In the genomic region with DNA sequence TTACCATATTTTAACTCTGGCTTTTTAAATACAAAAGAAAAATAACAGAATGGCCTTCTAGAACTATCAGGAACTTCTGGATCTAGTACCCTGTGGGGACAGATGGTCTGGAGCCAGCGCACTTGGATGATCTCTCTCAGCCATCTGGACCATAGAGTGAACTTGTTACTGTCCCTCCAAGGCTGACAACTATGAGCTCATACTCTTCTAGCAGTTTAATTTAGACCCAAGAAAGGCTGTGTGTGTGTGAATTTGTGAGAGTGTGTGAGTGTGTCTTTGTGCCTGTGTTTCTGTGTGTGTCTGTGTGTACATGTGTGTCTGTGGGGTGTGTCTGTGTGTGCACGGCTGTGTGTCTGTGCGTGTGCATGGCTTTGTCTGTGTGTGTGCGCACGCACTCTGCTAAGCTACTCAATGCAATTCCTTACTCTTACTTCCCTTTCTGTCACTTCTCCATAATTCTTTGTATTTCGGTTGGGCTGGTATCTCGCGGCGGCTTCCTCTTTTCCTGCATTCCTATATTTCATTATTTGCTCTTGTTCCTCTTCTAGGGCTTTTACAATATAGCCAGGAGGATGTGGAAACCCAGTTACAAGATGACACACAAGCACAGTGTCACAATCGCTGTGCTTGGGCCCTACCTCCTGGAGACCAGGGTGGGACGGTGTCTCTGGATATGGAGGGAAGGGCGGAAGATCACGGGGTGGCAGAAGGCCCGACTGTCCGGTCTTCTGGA, we compare ENCODE assay signal across 1 cellular context.
TF ChIP-seq lines count a peak whose summit lies in the region.

No MANE protein-coding gene starts in this region.

TF ChIP-seq in K562, 482 proteins besides CTCF, POLR2A, EP300 and RAD21 (continued from another document and continues in another):
- no peak; the same call in 1 of the 2 replicates for TF ChIP-seq ZNF592 (IDR thresholded peaks at IDR 0.05)
- TF ChIP-seq ZNF76 (CRISPR knock-in tag; IDR thresholded peaks at IDR 0.05; ENCODE audit: borderline replicate concordance), result no peak
- no peak for TF ChIP-seq ZNF512 (tag; IDR thresholded peaks at IDR 0.05)
- TF ChIP-seq FOXJ3 (CRISPR knock-in tag; IDR thresholded peaks at IDR 0.05), result no peak
- no peak for TF ChIP-seq TGIF2 (CRISPR knock-in tag; IDR thresholded peaks at IDR 0.05)
- TF ChIP-seq ZNF3 (CRISPR knock-in tag; IDR thresholded peaks at IDR 0.05), result no peak
- no peak for TF ChIP-seq CHD2 (IDR thresholded peaks at IDR 0.05; ENCODE audit: low read depth, low read length)
- no peak for TF ChIP-seq TCFL5 (CRISPR knock-in tag; conservative IDR thresholded peaks at IDR 0.05)
- TF ChIP-seq IFI16 (CRISPR knock-in tag; IDR thresholded peaks at IDR 0.05), result no peak
- TF ChIP-seq, protein P1, sequence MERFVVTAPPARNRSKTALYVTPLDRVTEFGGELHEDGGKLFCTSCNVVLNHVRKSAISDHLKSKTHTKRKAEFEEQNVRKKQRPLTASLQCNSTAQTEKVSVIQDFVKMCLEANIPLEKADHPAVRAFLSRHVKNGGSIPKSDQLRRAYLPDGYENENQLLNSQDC (CRISPR knock-in tag; IDR thresholded peaks at IDR 0.05), result peak; percentile 54; the same call in 1 of the 2 replicates
- TF ChIP-seq, protein P2, sequence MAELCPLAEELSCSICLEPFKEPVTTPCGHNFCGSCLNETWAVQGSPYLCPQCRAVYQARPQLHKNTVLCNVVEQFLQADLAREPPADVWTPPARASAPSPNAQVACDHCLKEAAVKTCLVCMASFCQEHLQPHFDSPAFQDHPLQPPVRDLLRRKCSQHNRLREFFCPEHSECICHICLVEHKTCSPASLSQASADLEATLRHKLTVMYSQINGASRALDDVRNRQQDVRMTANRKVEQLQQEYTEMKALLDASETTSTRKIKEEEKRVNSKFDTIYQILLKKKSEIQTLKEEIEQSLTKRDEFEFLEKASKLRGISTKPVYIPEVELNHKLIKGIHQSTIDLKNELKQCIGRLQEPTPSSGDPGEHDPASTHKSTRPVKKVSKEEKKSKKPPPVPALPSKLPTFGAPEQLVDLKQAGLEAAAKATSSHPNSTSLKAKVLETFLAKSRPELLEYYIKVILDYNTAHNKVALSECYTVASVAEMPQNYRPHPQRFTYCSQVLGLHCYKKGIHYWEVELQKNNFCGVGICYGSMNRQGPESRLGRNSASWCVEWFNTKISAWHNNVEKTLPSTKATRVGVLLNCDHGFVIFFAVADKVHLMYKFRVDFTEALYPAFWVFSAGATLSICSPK (IDR thresholded peaks at IDR 0.05; ENCODE audit: borderline replicate concordance), result no peak
- TF ChIP-seq HIVEP1 (CRISPR knock-in tag; IDR thresholded peaks at IDR 0.05), result no peak
- TF ChIP-seq, protein P3, sequence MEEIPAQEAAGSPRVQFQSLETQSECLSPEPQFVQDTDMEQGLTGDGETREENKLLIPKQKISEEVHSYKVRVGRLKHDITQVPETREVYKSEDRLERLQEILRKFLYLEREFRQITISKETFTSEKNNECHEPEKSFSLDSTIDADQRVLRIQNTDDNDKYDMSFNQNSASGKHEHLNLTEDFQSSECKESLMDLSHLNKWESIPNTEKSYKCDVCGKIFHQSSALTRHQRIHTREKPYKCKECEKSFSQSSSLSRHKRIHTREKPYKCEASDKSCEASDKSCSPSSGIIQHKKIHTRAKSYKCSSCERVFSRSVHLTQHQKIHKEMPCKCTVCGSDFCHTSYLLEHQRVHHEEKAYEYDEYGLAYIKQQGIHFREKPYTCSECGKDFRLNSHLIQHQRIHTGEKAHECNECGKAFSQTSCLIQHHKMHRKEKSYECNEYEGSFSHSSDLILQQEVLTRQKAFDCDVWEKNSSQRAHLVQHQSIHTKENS (CRISPR knock-in tag; IDR thresholded peaks at IDR 0.05), result no peak
- TF ChIP-seq, protein P4, sequence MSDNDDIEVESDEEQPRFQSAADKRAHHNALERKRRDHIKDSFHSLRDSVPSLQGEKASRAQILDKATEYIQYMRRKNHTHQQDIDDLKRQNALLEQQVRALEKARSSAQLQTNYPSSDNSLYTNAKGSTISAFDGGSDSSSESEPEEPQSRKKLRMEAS (CRISPR knock-in tag; IDR thresholded peaks at IDR 0.05), result no peak; the same call in 1 of the 2 replicates
- no peak for TF ChIP-seq NCOA6 (IDR thresholded peaks at IDR 0.05)
- no peak for TF ChIP-seq ATF1 (CRISPR knock-in tag; IDR thresholded peaks at IDR 0.05)
- no peak; the same call in 1 of the 2 replicates for TF ChIP-seq ATF1 (tag; IDR thresholded peaks at IDR 0.05)
- no peak for TF ChIP-seq ZFP1 (CRISPR knock-in tag; IDR thresholded peaks at IDR 0.05)
- no peak for TF ChIP-seq ZNF436 (CRISPR knock-in tag; IDR thresholded peaks at IDR 0.05)
- no peak for TF ChIP-seq BHLHE40 (IDR thresholded peaks at IDR 0.05; ENCODE audit: low read length)
- no peak for TF ChIP-seq HNRNPLL (IDR thresholded peaks at IDR 0.05; ENCODE audit: low read depth, low read length, poor library complexity, severe bottlenecking)
- no peak for TF ChIP-seq JUNB (CRISPR knock-in tag; conservative IDR thresholded peaks at IDR 0.05)
- TF ChIP-seq CTCFL (IDR thresholded peaks at IDR 0.05; ENCODE audit: borderline replicate concordance, insufficient read depth, low read depth, low read length, poor library complexity, severe bottlenecking), result no peak
- peak in 1 of 2 experiments; percentile 8; a peak in 1 of 4 replicates for TF ChIP-seq MAZ (CRISPR knock-in tag; conservative IDR thresholded peaks at IDR 0.05 in 1 of 2, IDR thresholded peaks at IDR 0.05 in 1 of 2)
- peak; percentile 79 for TF ChIP-seq SMARCE1 (IDR thresholded peaks at IDR 0.05)
- TF ChIP-seq RAD51 (IDR thresholded peaks at IDR 0.05; ENCODE audit: borderline replicate concordance, low read depth), result no peak
- TF ChIP-seq, protein P5, sequence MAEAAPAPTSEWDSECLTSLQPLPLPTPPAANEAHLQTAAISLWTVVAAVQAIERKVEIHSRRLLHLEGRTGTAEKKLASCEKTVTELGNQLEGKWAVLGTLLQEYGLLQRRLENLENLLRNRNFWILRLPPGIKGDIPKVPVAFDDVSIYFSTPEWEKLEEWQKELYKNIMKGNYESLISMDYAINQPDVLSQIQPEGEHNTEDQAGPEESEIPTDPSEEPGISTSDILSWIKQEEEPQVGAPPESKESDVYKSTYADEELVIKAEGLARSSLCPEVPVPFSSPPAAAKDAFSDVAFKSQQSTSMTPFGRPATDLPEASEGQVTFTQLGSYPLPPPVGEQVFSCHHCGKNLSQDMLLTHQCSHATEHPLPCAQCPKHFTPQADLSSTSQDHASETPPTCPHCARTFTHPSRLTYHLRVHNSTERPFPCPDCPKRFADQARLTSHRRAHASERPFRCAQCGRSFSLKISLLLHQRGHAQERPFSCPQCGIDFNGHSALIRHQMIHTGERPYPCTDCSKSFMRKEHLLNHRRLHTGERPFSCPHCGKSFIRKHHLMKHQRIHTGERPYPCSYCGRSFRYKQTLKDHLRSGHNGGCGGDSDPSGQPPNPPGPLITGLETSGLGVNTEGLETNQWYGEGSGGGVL (CRISPR knock-in tag; IDR thresholded peaks at IDR 0.05), result no peak
- TF ChIP-seq EGR1 (conservative IDR thresholded peaks at IDR 0.05), result no peak
- no peak for TF ChIP-seq CLOCK (CRISPR knock-in tag; IDR thresholded peaks at IDR 0.05; ENCODE audit: borderline replicate concordance)
- TF ChIP-seq, protein P6, sequence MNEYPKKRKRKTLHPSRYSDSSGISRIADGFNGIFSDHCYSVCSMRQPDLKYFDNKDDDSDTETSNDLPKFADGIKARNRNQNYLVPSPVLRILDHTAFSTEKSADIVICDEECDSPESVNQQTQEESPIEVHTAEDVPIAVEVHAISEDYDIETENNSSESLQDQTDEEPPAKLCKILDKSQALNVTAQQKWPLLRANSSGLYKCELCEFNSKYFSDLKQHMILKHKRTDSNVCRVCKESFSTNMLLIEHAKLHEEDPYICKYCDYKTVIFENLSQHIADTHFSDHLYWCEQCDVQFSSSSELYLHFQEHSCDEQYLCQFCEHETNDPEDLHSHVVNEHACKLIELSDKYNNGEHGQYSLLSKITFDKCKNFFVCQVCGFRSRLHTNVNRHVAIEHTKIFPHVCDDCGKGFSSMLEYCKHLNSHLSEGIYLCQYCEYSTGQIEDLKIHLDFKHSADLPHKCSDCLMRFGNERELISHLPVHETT (CRISPR knock-in tag; conservative IDR thresholded peaks at IDR 0.05 in 1 of 2, IDR thresholded peaks at IDR 0.05 in 1 of 2), result no peak
- peak; percentile 85 for TF ChIP-seq CEBPB (tag; IDR thresholded peaks at IDR 0.05)
- TF ChIP-seq SREBF2 (CRISPR knock-in tag; IDR thresholded peaks at IDR 0.05), result no peak
- TF ChIP-seq TBP (optimal IDR thresholded peaks at IDR 0.05; ENCODE audit: low read depth, low read length), result no peak
- TF ChIP-seq MTA2 (IDR thresholded peaks at IDR 0.05; ENCODE audit: low read depth), result peak; percentile 23; the same call in 1 of the 2 replicates
- TF ChIP-seq RFX1 (IDR thresholded peaks at IDR 0.05), result no peak
